13 cellular contexts compared by ENCODE assay signal in genomic region chr10:75919913-75920312, GRCh38.
DNase-seq lines count a peak whose midpoint lies in the region; ATAC-seq lines count a peak whose summit lies in the region.
"Had no signal": no experiment of that assay in that cellular context is flagged by ENCODE, and none has a peak within 500 bp of the region (broad histone marks: within the 10 kb centered on the region; RNA-seq: fewer than 3 reads in every experiment).

No MANE protein-coding gene starts in this region.

- H3K4me3 ChIP-seq in BLaER1 (no peak overlapping the region), adipocyte (ENCODE audit: low read length) (no peak overlapping the region)
- H3K4me3 ChIP-seq: GM23338 had no signal

- peak overlapping the region; percentile 57 for H3K4me2 ChIP-seq in BLaER1
- H3K4me2 ChIP-seq: GM23338 had no signal

- H3K27ac ChIP-seq in BLaER1: no peak overlapping the region
- H3K27ac ChIP-seq: C4-2B, HL-60 had no signal

- ATAC-seq in left cardiac atrium (peak; percentile 38 to 47), sciatic nerve (peak; percentile 83), HG03039 (IDR thresholded peaks at IDR 0.05; ENCODE audit: unreplicated experiment) (no peak)
- ATAC-seq: GM23338 had no signal

- H3K36me3 ChIP-seq in BLaER1 (no peaks in the 10 kb centered on the region), adipocyte (ENCODE audit: control insufficient read depth, insufficient read depth, low read length, severe bottlenecking) (no peaks in the 10 kb centered on the region)

- intact Hi-C loops in left cardiac atrium (cut with DNase I) (loop anchor here in 1 of 2 donors (10.0 kb wide), 1 partner anchor 505 kb away; no protein-coding TSS in a partner anchor), sciatic nerve (cut with DNase I) (loop anchor here (10.0 kb wide), 1 partner anchor 525 kb away; no protein-coding TSS in a partner anchor)

- H3K4me1 ChIP-seq in BLaER1 (peaks cover 29% of the 10 kb centered on the region), adipocyte (ENCODE audit: control insufficient read depth, insufficient read depth, low read length) (peaks cover 17% of the 10 kb centered on the region)
- H3K4me1 ChIP-seq: Caco-2 had no signal

- no peak for DNase-seq in adipocyte (ENCODE audit: low read depth)
- no peak for DNase-seq in left cardiac atrium
- no peak for DNase-seq in sciatic nerve (ENCODE audit: low spot score)
- DNase-seq in activated CD8-positive, alpha-beta memory T cell treated with anti-CD3 and anti-CD28 coated beads, Interleukin-2, amount 50 U/mL, for 4 hours: no peak
- DNase-seq: Caco-2; CD4-positive, alpha-beta T cell; HCEC 1CT; IMR-90 had no signal

- no peaks in the 10 kb centered on the region for H4K20me1 ChIP-seq in BLaER1

- no peak overlapping the region for H3K9ac ChIP-seq in BLaER1
- H3K9ac ChIP-seq in adipocyte (ENCODE audit: low read length): peak overlapping the region; percentile 21

- H3K27me3 ChIP-seq in BLaER1 (no peaks in the 10 kb centered on the region), adipocyte (replicated peaks; ENCODE audit: control insufficient read depth, insufficient read depth, low read length) (no peaks in the 10 kb centered on the region)

- H3K9me3 ChIP-seq in BLaER1 (no peaks in the 10 kb centered on the region), adipocyte (ENCODE audit: control insufficient read depth, low read length) (no peaks in the 10 kb centered on the region)
- H3K9me3 ChIP-seq: Caco-2 had no signal
